In the genomic region with DNA sequence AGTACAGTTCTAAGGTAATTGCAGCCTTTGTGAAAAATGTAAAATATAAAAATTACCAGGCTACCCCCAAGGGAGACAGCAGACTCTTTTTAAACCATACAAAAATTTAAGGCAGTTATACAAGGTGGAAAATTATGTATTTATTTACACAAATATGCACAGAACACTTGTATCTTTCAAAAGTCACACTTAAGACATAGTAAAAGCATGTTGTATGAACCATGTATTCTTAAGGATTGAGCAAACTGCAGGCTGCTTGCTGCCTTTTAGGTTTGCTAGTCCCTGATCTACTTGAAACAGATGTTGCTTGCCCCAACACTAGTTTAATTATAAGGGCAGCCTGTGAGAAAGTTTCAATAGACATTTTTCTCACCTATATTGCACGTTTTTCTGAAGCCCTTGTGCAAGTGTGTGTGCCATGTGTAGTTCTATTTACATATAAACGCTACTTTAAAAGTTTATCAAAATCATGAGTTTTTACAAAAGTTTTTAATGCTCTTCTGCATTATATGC, we compare ENCODE assay signal across 1 cellular context.
TF ChIP-seq lines count a peak whose summit lies in the region.

No MANE protein-coding gene starts in this region.

TF ChIP-seq in GM12878, 131 proteins besides CTCF, POLR2A, EP300 and RAD21:
- TF ChIP-seq, protein P1, sequence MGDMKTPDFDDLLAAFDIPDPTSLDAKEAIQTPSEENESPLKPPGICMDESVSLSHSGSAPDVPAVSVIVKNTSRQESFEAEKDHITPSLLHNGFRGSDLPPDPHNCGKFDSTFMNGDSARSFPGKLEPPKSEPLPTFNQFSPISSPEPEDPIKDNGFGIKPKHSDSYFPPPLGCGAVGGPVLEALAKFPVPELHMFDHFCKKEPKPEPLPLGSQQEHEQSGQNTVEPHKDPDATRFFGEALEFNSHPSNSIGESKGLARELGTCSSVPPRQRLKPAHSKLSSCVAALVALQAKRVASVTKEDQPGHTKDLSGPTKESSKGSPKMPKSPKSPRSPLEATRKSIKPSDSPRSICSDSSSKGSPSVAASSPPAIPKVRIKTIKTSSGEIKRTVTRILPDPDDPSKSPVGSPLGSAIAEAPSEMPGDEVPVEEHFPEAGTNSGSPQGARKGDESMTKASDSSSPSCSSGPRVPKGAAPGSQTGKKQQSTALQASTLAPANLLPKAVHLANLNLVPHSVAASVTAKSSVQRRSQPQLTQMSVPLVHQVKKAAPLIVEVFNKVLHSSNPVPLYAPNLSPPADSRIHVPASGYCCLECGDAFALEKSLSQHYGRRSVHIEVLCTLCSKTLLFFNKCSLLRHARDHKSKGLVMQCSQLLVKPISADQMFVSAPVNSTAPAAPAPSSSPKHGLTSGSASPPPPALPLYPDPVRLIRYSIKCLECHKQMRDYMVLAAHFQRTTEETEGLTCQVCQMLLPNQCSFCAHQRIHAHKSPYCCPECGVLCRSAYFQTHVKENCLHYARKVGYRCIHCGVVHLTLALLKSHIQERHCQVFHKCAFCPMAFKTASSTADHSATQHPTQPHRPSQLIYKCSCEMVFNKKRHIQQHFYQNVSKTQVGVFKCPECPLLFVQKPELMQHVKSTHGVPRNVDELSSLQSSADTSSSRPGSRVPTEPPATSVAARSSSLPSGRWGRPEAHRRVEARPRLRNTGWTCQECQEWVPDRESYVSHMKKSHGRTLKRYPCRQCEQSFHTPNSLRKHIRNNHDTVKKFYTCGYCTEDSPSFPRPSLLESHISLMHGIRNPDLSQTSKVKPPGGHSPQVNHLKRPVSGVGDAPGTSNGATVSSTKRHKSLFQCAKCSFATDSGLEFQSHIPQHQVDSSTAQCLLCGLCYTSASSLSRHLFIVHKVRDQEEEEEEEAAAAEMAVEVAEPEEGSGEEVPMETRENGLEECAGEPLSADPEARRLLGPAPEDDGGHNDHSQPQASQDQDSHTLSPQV (IDR thresholded peaks at IDR 0.05) = no peak
- no peak for TF ChIP-seq STAT3 (IDR thresholded peaks at IDR 0.05; ENCODE audit: low read depth, low read length)
- no peak for TF ChIP-seq SMARCA5 (IDR thresholded peaks at IDR 0.05)
- no peak for TF ChIP-seq ZNF24 (IDR thresholded peaks at IDR 0.05)
- TF ChIP-seq BCL11A (IDR thresholded peaks at IDR 0.05; ENCODE audit: low read depth, low read length) = no peak
- TF ChIP-seq SREBF2 (IDR thresholded peaks at IDR 0.05; ENCODE audit: low read length) = no peak
- TF ChIP-seq POU2F2 (IDR thresholded peaks at IDR 0.05; ENCODE audit: borderline replicate concordance, low read depth, low read length) = no peak
